In the genomic region with DNA sequence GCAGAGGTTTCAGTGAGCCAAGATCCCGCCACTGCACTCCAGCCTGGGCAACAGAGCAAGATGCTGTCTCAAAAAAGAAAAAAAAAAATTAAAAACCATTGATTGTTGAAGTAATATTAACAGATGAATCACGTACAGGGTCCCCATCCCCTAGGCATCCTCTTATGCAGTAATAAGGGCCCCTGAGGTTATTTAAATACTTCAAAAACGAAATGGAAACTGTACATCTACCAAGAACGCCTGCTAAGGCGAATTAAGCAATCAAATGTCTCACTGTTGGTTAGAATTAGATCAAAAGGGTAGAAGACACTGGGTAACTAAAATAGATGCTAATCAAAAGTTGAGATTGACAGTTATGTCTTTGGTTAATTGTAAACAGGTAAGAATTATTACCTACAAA, we compare ENCODE assay signal across 29 cellular contexts.
DNase-seq lines count a peak whose midpoint lies in the region; ATAC-seq lines count a peak whose summit lies in the region.
"Had no signal": no experiment of that assay in that cellular context is flagged by ENCODE, and none has a peak within 500 bp of the region (broad histone marks: within the 10 kb centered on the region; RNA-seq: fewer than 3 reads in every experiment).

No MANE protein-coding gene starts in this region.

- H3K4me3 Mint-ChIP-seq in activated naive CD4-positive, alpha-beta T cell treated with anti-CD3 and anti-CD28 coated beads, Interleukin-2, amount 50 U/mL, for 24 hours = peak overlapping the region; percentile 57
- H3K4me3 Mint-ChIP-seq in central memory CD8-positive, alpha-beta T cell = no peak overlapping the region
- H3K4me3 Mint-ChIP-seq: brain; nephron; stimulated activated effector memory CD8-positive, alpha-beta T cell treated with anti-CD3 and anti-CD28 coated beads, Interleukin-12 subunit alpha, Interleukin-12 subunit beta, amount 100 ng/mL, for 72 hours; type B pancreatic cell had no signal

- ATAC-seq in activated CD4-positive, CD25-positive, alpha-beta regulatory T cell treated with anti-CD3 and anti-CD28 coated beads, Interleukin-2, amount 50 U/mL, for 24 hours = peak; percentile 73 to 81
- no peak for ATAC-seq in central memory CD8-positive, alpha-beta T cell (replicated peaks; ENCODE audit: extremely low read depth, poor library complexity, severe bottlenecking)
- ATAC-seq in GM21360 (IDR thresholded peaks at IDR 0.05; ENCODE audit: unreplicated experiment) = no peak
- ATAC-seq: mucosa of descending colon; Panc1; psoas muscle; stimulated activated effector memory CD8-positive, alpha-beta T cell treated with anti-CD3 and anti-CD28 coated beads, Interleukin-12 subunit alpha, Interleukin-12 subunit beta, amount 100 ng/mL, for 72 hours had no signal

- H3K27me3 Mint-ChIP-seq in activated naive CD4-positive, alpha-beta T cell treated with anti-CD3 and anti-CD28 coated beads, Interleukin-2, amount 50 U/mL, for 24 hours = no peaks in the 10 kb centered on the region
- H3K27me3 Mint-ChIP-seq in central memory CD8-positive, alpha-beta T cell = no peaks in the 10 kb centered on the region

- no peak for DNase-seq in activated CD4-positive, CD25-positive, alpha-beta regulatory T cell treated with anti-CD3 and anti-CD28 coated beads, Interleukin-2, amount 50 U/mL, for 72 hours
- DNase-seq in activated naive CD4-positive, alpha-beta T cell (lab: John Stamatoyannopoulos, UW) = no peak
- no peak for DNase-seq in central memory CD8-positive, alpha-beta T cell (ENCODE audit: low spot score in 2 of 2)
- DNase-seq in DMS 273 (lab: John Stamatoyannopoulos, UW; ENCODE audit: unreplicated experiment) = no peak
- no peak for DNase-seq in COLO668 (lab: John Stamatoyannopoulos, UW; ENCODE audit: unreplicated experiment)
- DNase-seq: 8988T; amniotic stem cell; C1 segment of cervical spinal cord; foreskin fibroblast; GM23248; mammary epithelial cell; mucosa of descending colon; NCI-H1436 treated with DMSO at 0.1 percent for 48 hours; NCI-H2107; NCI-H345; NCI-H748 treated with DMSO at 0.1 percent for 48 hours; psoas muscle; SHP77; stimulated activated CD4-positive, alpha-beta T cell treated with anti-CD3 and anti-CD28 coated beads, Interleukin-4, amount 100 ng/mL, for 24 hours; T1000; WERI-Rb-1 had no signal

- peaks cover 23% of the 10 kb centered on the region for H3K36me3 Mint-ChIP-seq in activated naive CD4-positive, alpha-beta T cell treated with anti-CD3 and anti-CD28 coated beads, Interleukin-2, amount 50 U/mL, for 24 hours
- H3K36me3 Mint-ChIP-seq in central memory CD8-positive, alpha-beta T cell (ENCODE audit: insufficient read depth) = peaks cover 6% of the 10 kb centered on the region
- H3K36me3 Mint-ChIP-seq: brain, type B pancreatic cell had no signal

- peak overlapping the region; percentile 71 for H3K27ac Mint-ChIP-seq in activated naive CD4-positive, alpha-beta T cell treated with anti-CD3 and anti-CD28 coated beads, Interleukin-2, amount 50 U/mL, for 24 hours
- H3K27ac Mint-ChIP-seq in central memory CD8-positive, alpha-beta T cell (ENCODE audit: low read depth) = peak overlapping the region; percentile 56
- H3K27ac Mint-ChIP-seq: brain; nephron; stimulated activated effector memory CD8-positive, alpha-beta T cell treated with anti-CD3 and anti-CD28 coated beads, Interleukin-12 subunit alpha, Interleukin-12 subunit beta, amount 100 ng/mL, for 72 hours; type B pancreatic cell had no signal

- peaks cover 91% of the 10 kb centered on the region for H3K4me1 Mint-ChIP-seq in activated naive CD4-positive, alpha-beta T cell treated with anti-CD3 and anti-CD28 coated beads, Interleukin-2, amount 50 U/mL, for 24 hours
- peaks cover 54% of the 10 kb centered on the region for H3K4me1 Mint-ChIP-seq in central memory CD8-positive, alpha-beta T cell
- H3K4me1 Mint-ChIP-seq: brain, nephron had no signal

- no peaks in the 10 kb centered on the region for H3K9me3 Mint-ChIP-seq in activated naive CD4-positive, alpha-beta T cell treated with anti-CD3 and anti-CD28 coated beads, Interleukin-2, amount 50 U/mL, for 24 hours
- H3K9me3 Mint-ChIP-seq in central memory CD8-positive, alpha-beta T cell = no peaks in the 10 kb centered on the region
- H3K9me3 Mint-ChIP-seq: nephron; stimulated activated effector memory CD8-positive, alpha-beta T cell treated with anti-CD3 and anti-CD28 coated beads, Interleukin-12 subunit alpha, Interleukin-12 subunit beta, amount 100 ng/mL, for 72 hours had no signal

Comparison
In these comparisons a context has a peak if more than half of its experiments do, and no peak if none do; other contexts are left out.
1. ATAC-seq: peak in activated CD4-positive, CD25-positive, alpha-beta regulatory T cell treated with anti-CD3 and anti-CD28 coated beads, Interleukin-2, amount 50 U/mL, for 24 hours (2 of 2); none in central memory CD8-positive, alpha-beta T cell (single experiment) and GM21360 (single experiment).